In genomic region chrX:38066934-38067333, GRCh38 we compare ENCODE assay signal across 24 cellular contexts.
"Had no signal": no experiment of that assay in that cellular context is flagged by ENCODE, and none has a peak within 500 bp of the region (broad histone marks: within the 10 kb centered on the region; RNA-seq: fewer than 3 reads in every experiment).

No MANE protein-coding gene starts in this region.

- DNase-seq: activated B cell treated with CpG ODN at 0.5 μM for 24 hours; activated CD4-positive, alpha-beta T cell treated with anti-CD3 and anti-CD28 coated beads for 48 hours; activated CD4-positive, alpha-beta T cell treated with anti-CD3 and anti-CD28 coated beads, Interleukin-2, amount 50 U/mL, for 4 hours; activated CD8-positive, alpha-beta memory T cell treated with anti-CD3 and anti-CD28 coated beads, Interleukin-2, amount 10 ng/mL, durations not matched to agents 7 days and 5 days; activated gamma-delta T cell treated with Interleukin-2 at 50 U/mL for 16 hours; activated naive CD4-positive, alpha-beta T cell treated with anti-CD3 and anti-CD28 coated beads, Interleukin-2, amount 10 ng/mL, durations not matched to agents 7 days and 5 days; activated naive CD8-positive, alpha-beta T cell treated with anti-CD3 and anti-CD28 coated beads for 36 hours; activated T-cell treated with anti-CD3 and anti-CD28 coated beads, Interleukin-2, amount 50 U/mL, for 4 hours; NCI-H1092; NCI-H1417; NCI-H1694; NCI-H2029; NCI-H2107; NCI-H2171 treated with DMSO at 0.1 percent for 48 hours; NCI-H226; NCI-H526; SHP77 treated with DMSO at 0.1 percent for 48 hours; T-helper 2 cell; T1000 had no signal

- H3K4me2 ChIP-seq: KMS-11 had no signal

- H3K9me3 Mint-ChIP-seq: activated B cell treated with CpG ODN at 0.5 μM for 24 hours; activated naive CD4-positive, alpha-beta T cell treated with anti-CD3 and anti-CD28 coated beads, Interleukin-2, amount 10 ng/mL, durations not matched to agents 7 days and 5 days; activated naive CD8-positive, alpha-beta T cell treated with anti-CD3 and anti-CD28 coated beads for 36 hours; activated T-cell treated with anti-CD3 and anti-CD28 coated beads, Interleukin-2, amount 50 U/mL, for 4 hours; activated T-helper 2 cell treated with anti-CD3 and anti-CD28 coated beads, Interferon-gamma antibody, Interleukin-2, Interleukin-4, amounts not matched to agents 10 μg/mL and 5 μg/mL and 100 μg/mL, durations not matched to agents 14 hours and 24 hours and 36 hours; IgD-negative memory B cell had no signal

- H3K4me1 Mint-ChIP-seq: activated B cell treated with CpG ODN at 0.5 μM for 24 hours; activated CD8-positive, alpha-beta memory T cell treated with anti-CD3 and anti-CD28 coated beads, Interleukin-2, amount 10 ng/mL, durations not matched to agents 7 days and 5 days; activated naive CD4-positive, alpha-beta T cell treated with anti-CD3 and anti-CD28 coated beads, Interleukin-2, amount 10 ng/mL, durations not matched to agents 7 days and 5 days; activated naive CD8-positive, alpha-beta T cell treated with anti-CD3 and anti-CD28 coated beads for 36 hours; IgD-negative memory B cell had no signal

- H3K27me3 Mint-ChIP-seq: activated B cell treated with CpG ODN at 0.5 μM for 24 hours; activated CD8-positive, alpha-beta memory T cell treated with anti-CD3 and anti-CD28 coated beads, Interleukin-2, amount 10 ng/mL, durations not matched to agents 7 days and 5 days; activated naive CD4-positive, alpha-beta T cell treated with anti-CD3 and anti-CD28 coated beads, Interleukin-2, amount 10 ng/mL, durations not matched to agents 7 days and 5 days had no signal

- H3K27ac ChIP-seq: KMS-11 had no signal

- H3K4me3 Mint-ChIP-seq: activated B cell treated with CpG ODN at 0.5 μM for 24 hours; activated CD8-positive, alpha-beta memory T cell treated with anti-CD3 and anti-CD28 coated beads, Interleukin-2, amount 10 ng/mL, durations not matched to agents 7 days and 5 days; activated naive CD4-positive, alpha-beta T cell treated with anti-CD3 and anti-CD28 coated beads, Interleukin-2, amount 10 ng/mL, durations not matched to agents 7 days and 5 days; activated naive CD8-positive, alpha-beta T cell treated with anti-CD3 and anti-CD28 coated beads for 36 hours; activated T-cell treated with anti-CD3 and anti-CD28 coated beads, Interleukin-2, amount 50 U/mL, for 4 hours; IgD-negative memory B cell had no signal

- H3K36me3 Mint-ChIP-seq: activated CD8-positive, alpha-beta memory T cell treated with anti-CD3 and anti-CD28 coated beads, Interleukin-2, amount 10 ng/mL, durations not matched to agents 7 days and 5 days; activated naive CD4-positive, alpha-beta T cell treated with anti-CD3 and anti-CD28 coated beads, Interleukin-2, amount 10 ng/mL, durations not matched to agents 7 days and 5 days; activated naive CD8-positive, alpha-beta T cell treated with anti-CD3 and anti-CD28 coated beads for 36 hours; IgD-negative memory B cell had no signal

- H3K27ac Mint-ChIP-seq: activated B cell treated with CpG ODN at 0.5 μM for 24 hours; activated CD8-positive, alpha-beta memory T cell treated with anti-CD3 and anti-CD28 coated beads, Interleukin-2, amount 10 ng/mL, durations not matched to agents 7 days and 5 days; activated naive CD4-positive, alpha-beta T cell treated with anti-CD3 and anti-CD28 coated beads, Interleukin-2, amount 10 ng/mL, durations not matched to agents 7 days and 5 days; activated naive CD8-positive, alpha-beta T cell treated with anti-CD3 and anti-CD28 coated beads for 36 hours; activated T-helper 2 cell treated with anti-CD3 and anti-CD28 coated beads, Interferon-gamma antibody, Interleukin-2, Interleukin-4, amounts not matched to agents 10 μg/mL and 5 μg/mL and 100 μg/mL, durations not matched to agents 14 hours and 24 hours and 36 hours had no signal

- FAIRE-seq: RCC 7860, TTC549 had no signal

- H3K9ac ChIP-seq: KMS-11 had no signal

- ATAC-seq: activated CD8-positive, alpha-beta memory T cell treated with anti-CD3 and anti-CD28 coated beads, Interleukin-2, amount 10 ng/mL, durations not matched to agents 7 days and 5 days; activated T-cell treated with anti-CD3 and anti-CD28 coated beads, Interleukin-2, amount 50 U/mL, for 4 hours had no signal
